41 cellular contexts compared by ENCODE assay signal in the genomic region with DNA sequence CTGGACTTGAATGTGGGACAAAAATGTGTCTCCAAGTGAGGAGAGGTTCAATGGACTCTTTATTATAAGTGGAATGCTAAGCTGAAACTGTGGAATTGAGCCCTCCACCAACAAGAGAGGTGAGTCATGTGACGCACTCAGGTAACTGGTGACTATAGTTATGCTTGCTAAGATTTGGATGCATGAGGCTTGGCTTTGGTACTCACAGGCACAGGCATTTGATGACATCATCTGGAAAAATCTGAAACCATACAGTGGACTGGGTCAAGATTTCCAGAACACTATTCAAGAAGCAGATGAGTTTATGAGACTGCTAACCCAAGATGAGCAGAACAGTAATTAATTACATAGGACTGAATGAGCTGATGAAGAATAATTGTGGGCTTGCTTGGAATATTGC. TPM values are rescaled to one million over a fixed set of nuclear protein-coding genes. Genes with fewer than 3 reads are reported as not detected.
"Had no signal": no experiment of that assay in that cellular context is flagged by ENCODE, and none has a peak within 500 bp of the region (broad histone marks: within the 10 kb centered on the region; RNA-seq: fewer than 3 reads in every experiment).

No MANE protein-coding gene starts in this region.

- H3K4me1 ChIP-seq: body of pancreas, breast epithelium had no signal

- FAIRE-seq: TTC549 had no signal

- H3K27me3 ChIP-seq: ascending aorta, body of pancreas, brain microvascular endothelial cell, breast epithelium, cardiac muscle cell had no signal

- DNase-seq: activated B cell treated with CpG ODN at 0.5 μM for 24 hours; activated CD4-positive, alpha-beta memory T cell treated with anti-CD3 and anti-CD28 coated beads for 36 hours; activated CD4-positive, alpha-beta T cell treated with anti-CD3 and anti-CD28 coated beads for 4 hours; activated CD4-positive, alpha-beta T cell treated with anti-CD3 and anti-CD28 coated beads, Interleukin-2, amount 10 ng/mL, durations not matched to agents 24 days and 14 days; activated CD4-positive, alpha-beta T cell treated with anti-CD3 and anti-CD28 coated beads, Interleukin-2, amount 50 U/mL, for 1 hour; activated CD4-positive, alpha-beta T cell treated with anti-CD3 and anti-CD28 coated beads, Interleukin-2, amount 50 U/mL, for 4 hours; activated CD4-positive, CD25-positive, alpha-beta regulatory T cell treated with anti-CD3 and anti-CD28 coated beads, Interleukin-2, amount 50 U/mL, for 72 hours; activated CD8-positive, alpha-beta memory T cell treated with anti-CD3 and anti-CD28 coated beads, Interleukin-2, amount 50 U/mL, for 4 hours; activated CD8-positive, alpha-beta T cell treated with anti-CD3 and anti-CD28 coated beads for 36 hours; activated effector memory CD4-positive, alpha-beta T cell treated with Interleukin-2 at 50 U/mL for 16 hours; activated gamma-delta T cell; activated naive CD4-positive, alpha-beta T cell treated with anti-CD3 and anti-CD28 coated beads, Interleukin-2, amount 10 ng/mL, durations not matched to agents 7 days and 5 days; activated naive CD4-positive, alpha-beta T cell treated with Interleukin-2 at 50 U/mL for 16 hours; activated naive CD8-positive, alpha-beta T cell treated with anti-CD3 and anti-CD28 coated beads, Interleukin-2, amount 10 ng/mL, durations not matched to agents 7 days and 5 days; activated naive CD8-positive, alpha-beta T cell treated with anti-CD3 and anti-CD28 coated beads, Interleukin-2, amount 50 U/mL, for 24 hours; activated T-cell treated with anti-CD3 and anti-CD28 coated beads for 4 hours; activated T-cell treated with anti-CD3 and anti-CD28 coated beads, Interleukin-2, amount 50 U/mL, for 1 hour; activated T-cell treated with anti-CD3 and anti-CD28 coated beads, Interleukin-2, amount 50 U/mL, for 48 hours; amygdala; anterior cingulate cortex; body of pancreas; brain microvascular endothelial cell; caudate nucleus; cerebellar nuclear complex; T-helper 1 cell; T-helper 2 cell; T-helper 9 cell had no signal

- H3K4me3 ChIP-seq: ascending aorta, body of pancreas, breast epithelium, cardiac muscle cell had no signal

- H3K36me3 ChIP-seq: ascending aorta, brain microvascular endothelial cell, breast epithelium, cardiac muscle cell had no signal

- H3K4me1 Mint-ChIP-seq: activated B cell treated with CpG ODN at 0.5 μM for 24 hours; activated CD4-positive, alpha-beta T cell treated with anti-CD3 and anti-CD28 coated beads, Interleukin-2, amount 10 ng/mL, durations not matched to agents 24 days and 14 days; activated naive CD4-positive, alpha-beta T cell treated with anti-CD3 and anti-CD28 coated beads, Interleukin-2, amount 10 ng/mL, durations not matched to agents 7 days and 5 days; activated naive CD4-positive, alpha-beta T cell treated with anti-CD3 and anti-CD28 coated beads, Interleukin-2, amount 50 U/mL, for 24 hours; activated naive CD8-positive, alpha-beta T cell treated with anti-CD3 and anti-CD28 coated beads, Interleukin-2, amount 10 ng/mL, durations not matched to agents 7 days and 5 days; activated naive CD8-positive, alpha-beta T cell treated with anti-CD3 and anti-CD28 coated beads, Interleukin-2, amount 50 U/mL, for 24 hours; central memory CD8-positive, alpha-beta T cell had no signal

- H3K27me3 Mint-ChIP-seq: activated CD4-positive, alpha-beta T cell treated with anti-CD3 and anti-CD28 coated beads, Interleukin-2, amount 10 ng/mL, durations not matched to agents 24 days and 14 days; activated naive CD4-positive, alpha-beta T cell treated with anti-CD3 and anti-CD28 coated beads, Interleukin-2, amount 10 ng/mL, durations not matched to agents 7 days and 5 days had no signal

- H3K27ac ChIP-seq: ascending aorta, body of pancreas, brain microvascular endothelial cell, breast epithelium, cardiac muscle cell, VCaP had no signal

- H3K36me3 Mint-ChIP-seq: activated CD4-positive, alpha-beta memory T cell treated with anti-CD3 and anti-CD28 coated beads for 36 hours; activated naive CD4-positive, alpha-beta T cell treated with anti-CD3 and anti-CD28 coated beads, Interleukin-2, amount 10 ng/mL, durations not matched to agents 7 days and 5 days; activated naive CD8-positive, alpha-beta T cell treated with anti-CD3 and anti-CD28 coated beads, Interleukin-2, amount 10 ng/mL, durations not matched to agents 7 days and 5 days had no signal

- H3K4me3 Mint-ChIP-seq: activated B cell treated with CpG ODN at 0.5 μM for 24 hours; activated CD4-positive, alpha-beta memory T cell treated with anti-CD3 and anti-CD28 coated beads for 36 hours; activated CD4-positive, alpha-beta T cell treated with anti-CD3 and anti-CD28 coated beads, Interleukin-2, amount 10 ng/mL, durations not matched to agents 24 days and 14 days; activated CD8-positive, alpha-beta T cell treated with anti-CD3 and anti-CD28 coated beads for 36 hours; activated naive CD4-positive, alpha-beta T cell treated with anti-CD3 and anti-CD28 coated beads, Interleukin-2, amount 10 ng/mL, durations not matched to agents 7 days and 5 days; activated naive CD4-positive, alpha-beta T cell treated with anti-CD3 and anti-CD28 coated beads, Interleukin-2, amount 50 U/mL, for 24 hours; activated naive CD8-positive, alpha-beta T cell; activated naive CD8-positive, alpha-beta T cell treated with anti-CD3 and anti-CD28 coated beads, Interleukin-2, amount 10 ng/mL, durations not matched to agents 7 days and 5 days; activated naive CD8-positive, alpha-beta T cell treated with anti-CD3 and anti-CD28 coated beads, Interleukin-2, amount 50 U/mL, for 24 hours; central memory CD8-positive, alpha-beta T cell; T-helper 1 cell treated with Interleukin-12 subunit alpha and Interleukin-12 subunit beta and Interleukin-4 antibody, amounts not matched to agents 30 μg/mL and 1 μg/mL, for 36 hours; T-helper 2 cell treated with Interferon-gamma antibody and Interleukin-4, amounts not matched to agents 5 μg/mL and 100 μg/mL, for 36 hours had no signal

- ATAC-seq: activated CD8-positive, alpha-beta T cell treated with anti-CD3 and anti-CD28 coated beads for 36 hours; activated naive CD8-positive, alpha-beta T cell treated with anti-CD3 and anti-CD28 coated beads, Interleukin-2, amount 50 U/mL, for 24 hours; body of pancreas had no signal

RNA-seq across cellular contexts. Expression of gene SULT1C3, which starts 15.7 kb away (rescaled TPM):
- total RNA-seq: activated B cell treated with CpG ODN at 0.5 μM for 24 hours; activated CD4-positive, alpha-beta memory T cell treated with anti-CD3 and anti-CD28 coated beads for 36 hours; activated CD4-positive, alpha-beta T cell treated with anti-CD3 and anti-CD28 coated beads, Interleukin-2, amount 10 ng/mL, durations not matched to agents 24 days and 14 days; activated CD8-positive, alpha-beta memory T cell treated with anti-CD3 and anti-CD28 coated beads for 36 hours; activated CD8-positive, alpha-beta T cell treated with anti-CD3 and anti-CD28 coated beads for 36 hours; activated naive CD8-positive, alpha-beta T cell treated with anti-CD3 and anti-CD28 coated beads, Interleukin-2, amount 10 ng/mL, durations not matched to agents 7 days and 5 days; activated T-helper 2 cell treated with anti-CD3 and anti-CD28 coated beads, Interferon-gamma antibody, Interleukin-2, Interleukin-4, amounts not matched to agents 10 μg/mL and 5 μg/mL and 100 μg/mL, durations not matched to agents 14 hours and 24 hours and 36 hours; ascending aorta; body of pancreas; cardiac muscle cell; chondrocyte had no signal
- polyA plus RNA-seq: adipose tissue, cardiac muscle cell had no signal
